In the genomic region with DNA sequence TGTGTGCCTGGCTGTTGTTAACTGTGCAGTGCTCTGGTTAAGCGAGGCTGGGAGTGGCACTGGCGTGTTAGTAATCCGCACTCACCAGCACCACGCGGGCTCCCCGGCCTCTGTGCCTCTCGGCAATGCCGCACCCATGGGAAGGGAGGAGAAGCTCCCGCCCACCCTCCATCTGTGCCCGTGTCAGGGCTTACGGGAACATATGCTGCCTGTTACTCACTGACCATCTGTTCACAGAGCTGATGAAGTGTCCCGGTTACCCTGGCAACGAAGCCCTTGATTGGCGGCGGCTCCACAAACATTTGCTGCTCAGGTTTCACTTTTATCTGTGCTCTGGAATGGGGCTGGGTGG, we compare ENCODE assay signal across 8 cellular contexts.
A peak's percentile ranks its signal among the peaks of the same experiment; 100 is the strongest.
DNase-seq lines count a peak whose midpoint lies in the region; ATAC-seq and FAIRE-seq lines count a peak whose summit lies in the region.

No MANE protein-coding gene starts in this region.

- no peaks in the 10 kb centered on the region for H3K36me3 ChIP-seq in BLaER1 treated with 17β-estradiol and CSF1 and Interleukin-3, amounts not matched to agents 10 nM and 100 nM
- no peaks in the 10 kb centered on the region for H3K36me3 ChIP-seq in urinary bladder (ENCODE audit: insufficient read depth)

- H3K4me2 ChIP-seq in BLaER1 treated with 17β-estradiol and CSF1 and Interleukin-3, amounts not matched to agents 10 nM and 100 nM, result peak overlapping the region; percentile 54 to 84 (median 73)

- WGBS in urinary bladder, result 3% methylated on average over 15 of the region's 15 CpGs

- DNase-seq in NCI-H2227 treated with DMSO at 0.1 percent for 48 hours (lab: John Stamatoyannopoulos, UW), result peak; percentile 76
- DNase-seq in activated T-cell treated with anti-CD3 and anti-CD28 coated beads, Interleukin-2, amount 50 U/mL, for 48 hours, result peak; percentile 67 to 71
- peak; percentile 29 to 84 for DNase-seq in frontal cortex (ENCODE audit: low spot score in 2 of 2)
- peak; percentile 97 for DNase-seq in non-pigmented ciliary epithelial cell (ENCODE audit: low read depth)

- no peak for FAIRE-seq in frontal cortex (lab: Jason Lieb, UNC)

- H3K27ac ChIP-seq in BLaER1 treated with 17β-estradiol and CSF1 and Interleukin-3, amounts not matched to agents 10 nM and 100 nM, result peak overlapping the region in 7 of 11 experiments; percentile 2 to 64 (median 45); a peak in 7 of 22 replicates
- no peak overlapping the region for H3K27ac ChIP-seq in urinary bladder (ENCODE audit: low read depth)

- peaks cover 7 to 35% (median 16%) of the 10 kb centered on the region in 10 experiments; a peak in 19 of 20 replicates for H3K4me1 ChIP-seq in BLaER1 treated with 17β-estradiol and CSF1 and Interleukin-3, amounts not matched to agents 10 nM and 100 nM
- H3K4me1 ChIP-seq in urinary bladder (ENCODE audit: insufficient read depth), result no peaks in the 10 kb centered on the region

- ATAC-seq in GM19324 (IDR thresholded peaks at IDR 0.05; ENCODE audit: low FRiP score, unreplicated experiment) (peak; percentile 78), HG03196 (IDR thresholded peaks at IDR 0.05; ENCODE audit: unreplicated experiment) (peak; percentile 93)

- H3K9ac ChIP-seq in BLaER1 treated with 17β-estradiol and CSF1 and Interleukin-3, amounts not matched to agents 10 nM and 100 nM, result peak overlapping the region in 8 of 11 experiments; percentile 2 to 63 (median 49); a peak in 12 of 22 replicates

- peak overlapping the region in 3 of 10 experiments; percentile 12 to 18 (median 12); a peak in 5 of 20 replicates for H3K4me3 ChIP-seq in BLaER1 treated with 17β-estradiol and CSF1 and Interleukin-3, amounts not matched to agents 10 nM and 100 nM
- H3K4me3 ChIP-seq in urinary bladder (ENCODE audit: low read depth, low read length), result peak overlapping the region; percentile 8

- peaks cover 13 to 19% (median 17%) of the 10 kb centered on the region in 11 experiments; a peak in 20 of 22 replicates for H3K9me3 ChIP-seq in BLaER1 treated with 17β-estradiol and CSF1 and Interleukin-3, amounts not matched to agents 10 nM and 100 nM (replicated peaks in 1 of 11)

- no peaks in the 10 kb centered on the region for H4K20me1 ChIP-seq in BLaER1 treated with 17β-estradiol and CSF1 and Interleukin-3, amounts not matched to agents 10 nM and 100 nM

- no peaks in the 10 kb centered on the region for H3K27me3 ChIP-seq in BLaER1 treated with 17β-estradiol and CSF1 and Interleukin-3, amounts not matched to agents 10 nM and 100 nM
